12 cellular contexts compared by ENCODE assay signal in the genomic region with DNA sequence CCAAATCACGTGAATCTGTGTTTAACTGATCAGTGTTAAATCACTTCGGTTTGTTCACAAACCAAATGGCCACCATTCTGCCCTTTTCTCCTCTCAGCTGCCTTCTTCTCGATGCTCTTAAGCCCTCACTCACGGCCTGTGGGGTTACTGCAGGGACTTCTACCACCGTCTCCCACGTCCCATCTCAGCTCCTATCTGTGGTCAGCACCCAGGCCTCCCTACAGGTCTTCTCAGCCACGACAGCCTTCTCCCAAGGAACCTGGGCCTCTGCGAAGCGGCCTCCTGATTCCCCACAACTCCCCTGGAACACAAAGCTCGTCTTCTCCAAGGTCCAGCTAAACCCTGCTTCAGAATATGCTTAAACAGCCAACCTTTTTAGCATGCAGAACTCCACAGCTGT.
A peak's percentile ranks its signal among the peaks of the same experiment; 100 is the strongest.
DNase-seq lines count a peak whose midpoint lies in the region; ATAC-seq and TF ChIP-seq lines count a peak whose summit lies in the region.
"Had no signal": no experiment of that assay in that cellular context is flagged by ENCODE, and none has a peak within 500 bp of the region (broad histone marks: within the 10 kb centered on the region; RNA-seq: fewer than 3 reads in every experiment).

No MANE protein-coding gene starts in this region.

- H2AFZ ChIP-seq in ACC112 (ENCODE audit: low read length, unreplicated experiment) (no peak overlapping the region), hepatocyte (no peak overlapping the region)

- 76% methylated on average over 10 of the region's 10 CpGs for WGBS in hepatocyte (ENCODE audit: low lambda C conversion rate, missing lambda C conversion rate)
- WGBS in sigmoid colon, 2 donors, result 77 to 78% methylated on average over 10 of the region's 10 CpGs

- H3K9me3 ChIP-seq in ascending aorta (no peaks in the 10 kb centered on the region), hepatocyte (ENCODE audit: low read depth) (no peaks in the 10 kb centered on the region), sigmoid colon (no peaks in the 10 kb centered on the region), mucosa of descending colon (no peaks in the 10 kb centered on the region)

- no peaks in the 10 kb centered on the region for H4K20me1 ChIP-seq in hepatocyte (ENCODE audit: insufficient read depth, poor library complexity, severe bottlenecking)

- TF ChIP-seq EP300 in sigmoid colon (IDR thresholded peaks at IDR 0.05), result no peak

- no peaks in the 10 kb centered on the region for H3K9me2 ChIP-seq in hepatocyte (replicated peaks; ENCODE audit: insufficient read depth)

- peaks cover 33% of the 10 kb centered on the region for H3K79me2 ChIP-seq in ACC112 (ENCODE audit: control insufficient read depth, insufficient read depth, low read length, unreplicated experiment)
- H3K79me2 ChIP-seq in hepatocyte, result no peaks in the 10 kb centered on the region

- no peaks in the 10 kb centered on the region for H3K36me3 ChIP-seq in ACC112 (ENCODE audit: insufficient read depth, low read length)
- no peaks in the 10 kb centered on the region for H3K36me3 ChIP-seq in ascending aorta
- H3K36me3 ChIP-seq in hepatocyte (replicated peaks; ENCODE audit: insufficient read depth, low read depth), result no peaks in the 10 kb centered on the region
- H3K36me3 ChIP-seq in sigmoid colon, result peaks cover 0 to 13% (median 0%) of the 10 kb centered on the region in 4 donors
- no peaks in the 10 kb centered on the region for H3K36me3 ChIP-seq in mucosa of descending colon (ENCODE audit: low read depth)

- no peak for TF ChIP-seq POLR2A in sigmoid colon (IDR thresholded peaks at IDR 0.05)

- H3K4me3 ChIP-seq in ACC112 (ENCODE audit: low read depth, low read length) (no peak overlapping the region), ascending aorta (no peak overlapping the region), hepatocyte (no peak overlapping the region), sigmoid colon (no peak overlapping the region), mucosa of descending colon (no peak overlapping the region)
- H3K4me3 ChIP-seq: skin epidermis had no signal

- TF ChIP-seq CTCF in ascending aorta (IDR thresholded peaks at IDR 0.05) (no peak), hepatocyte (IDR thresholded peaks at IDR 0.05; ENCODE audit: poor library complexity) (no peak), sigmoid colon (IDR thresholded peaks at IDR 0.05) (no peak), mucosa of descending colon (IDR thresholded peaks at IDR 0.05) (no peak)

- ATAC-seq in mucosa of descending colon, result no peak

- DNase-seq in ascending aorta (ENCODE audit: low spot score in 2 of 2) (peak in 1 of 2 donors; percentile 61), hepatocyte (ENCODE audit: low spot score) (no peak), sigmoid colon (no peak), NCI-H774 (lab: John Stamatoyannopoulos, UW) (no peak), mucosa of descending colon (no peak), NOMO-1 treated with dmso at 0.1 percent for 144 hours (lab: John Stamatoyannopoulos, UW; ENCODE audit: unreplicated experiment) (no peak)
- DNase-seq in stimulated activated CD4-positive, alpha-beta T cell treated with anti-CD3 and anti-CD28 coated beads, Interleukin-15, amount 100 ng/mL, for 24 hours, result no peak
- DNase-seq: activated CD4-positive, CD25-positive, alpha-beta regulatory T cell treated with anti-CD3 and anti-CD28 coated beads, Interleukin-2, amount 50 U/mL, for 72 hours; DMS153; NCI-H2081 had no signal

- H3K27ac ChIP-seq in ACC112 (ENCODE audit: low read depth, low read length) (peak overlapping the region; percentile 98), ascending aorta (peak overlapping the region; percentile 90 to 91), hepatocyte (peak overlapping the region; percentile 69), sigmoid colon (peak overlapping the region; percentile 87 to 98 (median 90))

- H3K4me1 ChIP-seq in ACC112 (ENCODE audit: control insufficient read depth, insufficient read depth, low read length, unreplicated experiment), result peaks cover 72% of the 10 kb centered on the region
- peaks cover 42 to 75% of the 10 kb centered on the region in 2 donors for H3K4me1 ChIP-seq in ascending aorta
- peaks cover 17% of the 10 kb centered on the region for H3K4me1 ChIP-seq in hepatocyte (ENCODE audit: insufficient read depth)
- peaks cover 2 to 93% (median 90%) of the 10 kb centered on the region in 4 donors for H3K4me1 ChIP-seq in sigmoid colon
- H3K4me1 ChIP-seq in mucosa of descending colon (ENCODE audit: low read depth), result peaks cover 3% of the 10 kb centered on the region

- H3K4me2 ChIP-seq in hepatocyte, result no peak overlapping the region

- no peaks in the 10 kb centered on the region for H3K27me3 ChIP-seq in ACC112 (ENCODE audit: insufficient read depth, low read length)
- H3K27me3 ChIP-seq in ascending aorta, result no peaks in the 10 kb centered on the region
- H3K27me3 ChIP-seq in hepatocyte, result no peaks in the 10 kb centered on the region
- H3K27me3 ChIP-seq in sigmoid colon, result no peaks in the 10 kb centered on the region

- intact Hi-C loops in ascending aorta (cut with DNase I), result no loop called here
- intact Hi-C loops in sigmoid colon (cut with DNase I), result no loop called here
- intact Hi-C loops in mucosa of descending colon (cut with DNase I, micrococcal nuclease), result loop anchor here in 1 of 2 donors (10.0 kb wide), 1 partner anchor 186 kb away; no protein-coding TSS in a partner anchor
